In genomic region chr2:114032705-114033104, GRCh38 we compare ENCODE assay signal across 17 cellular contexts.
DNase-seq lines count a peak whose midpoint lies in the region; ATAC-seq and TF ChIP-seq lines count a peak whose summit lies in the region.
"Had no signal": no experiment of that assay in that cellular context is flagged by ENCODE, and none has a peak within 500 bp of the region (broad histone marks: within the 10 kb centered on the region; RNA-seq: fewer than 3 reads in every experiment).

No MANE protein-coding gene starts in this region.

- H3K27me3 Mint-ChIP-seq in GM23338 (ENCODE audit: insufficient read depth, low read depth, poor library complexity) (no peaks in the 10 kb centered on the region), endodermal cell (ENCODE audit: insufficient read depth) (peaks cover 66% of the 10 kb centered on the region), neural progenitor cell (ENCODE audit: insufficient read depth, low read depth) (no peaks in the 10 kb centered on the region)
- peaks cover 28% of the 10 kb centered on the region for H3K27me3 Mint-ChIP-seq in activated CD4-positive, alpha-beta T cell treated with anti-CD3 and anti-CD28 coated beads, Interleukin-2, amount 10 ng/mL, durations not matched to agents 24 days and 14 days

- no peaks in the 10 kb centered on the region for H3K27me3 ChIP-seq in GM23338 (ENCODE audit: insufficient read depth)
- H3K27me3 ChIP-seq in endodermal cell (ENCODE audit: control insufficient read depth, insufficient read depth, low read length, poor library complexity, severe bottlenecking): peaks cover 97% of the 10 kb centered on the region
- H3K27me3 ChIP-seq in neural progenitor cell: no peaks in the 10 kb centered on the region
- H3K27me3 ChIP-seq: BE2C had no signal

- H3K4me2 ChIP-seq in GM23338 (no peak overlapping the region), neural progenitor cell (no peak overlapping the region)
- H3K4me2 ChIP-seq: KMS-11 had no signal

- H3K4me1 ChIP-seq in GM23338 (ENCODE audit: insufficient read depth) (peaks cover 9% of the 10 kb centered on the region; the same call in 1 of the 2 replicates), endodermal cell (ENCODE audit: control insufficient read depth, insufficient read depth, low read length) (no peaks in the 10 kb centered on the region), neural progenitor cell (no peaks in the 10 kb centered on the region)
- H3K4me1 ChIP-seq: BE2C had no signal

- H3K9me3 ChIP-seq in endodermal cell (ENCODE audit: control insufficient read depth, low read length) (peaks cover 4% of the 10 kb centered on the region), neural progenitor cell (ENCODE audit: low read depth) (no peaks in the 10 kb centered on the region)
- H3K9me3 ChIP-seq: BE2C had no signal

- H3K36me3 ChIP-seq in GM23338 (ENCODE audit: insufficient read depth): no peaks in the 10 kb centered on the region
- no peaks in the 10 kb centered on the region for H3K36me3 ChIP-seq in endodermal cell (ENCODE audit: control insufficient read depth, insufficient read depth, low read length)
- no peaks in the 10 kb centered on the region for H3K36me3 ChIP-seq in neural progenitor cell
- H3K36me3 ChIP-seq: BE2C had no signal

- ATAC-seq in GM23338: peak; percentile 53
- ATAC-seq: GM12878 had no signal

- H4K20me1 ChIP-seq in GM23338 (replicated peaks; ENCODE audit: insufficient read depth): no peaks in the 10 kb centered on the region
- H4K20me1 ChIP-seq in neural progenitor cell (ENCODE audit: low read depth): no peaks in the 10 kb centered on the region

- H3K27ac ChIP-seq in GM23338 (ENCODE audit: low read depth) (no peak overlapping the region), endodermal cell (ENCODE audit: low read depth, low read length) (no peak overlapping the region), neural progenitor cell (no peak overlapping the region)
- H3K27ac ChIP-seq: HL-60, KMS-11 had no signal

- intact Hi-C loops in activated CD4-positive, alpha-beta T cell treated with anti-CD3 and anti-CD28 coated beads, Interleukin-2, amount 10 ng/mL, durations not matched to agents 24 days and 14 days (cut with micrococcal nuclease): no loop called here

- no peak for TF ChIP-seq CTCF in GM23338 (conservative IDR thresholded peaks at IDR 0.05; ENCODE audit: low read depth in 2 of 2)
- TF ChIP-seq CTCF in endodermal cell (conservative IDR thresholded peaks at IDR 0.05): no peak
- no peak for TF ChIP-seq CTCF in neural progenitor cell (IDR thresholded peaks at IDR 0.05)

- no peak for DNase-seq in GM23338 (ENCODE audit: low spot score)
- DNase-seq in endodermal cell: peak; percentile 53
- no peak for DNase-seq in neural progenitor cell (ENCODE audit: low spot score)
- no peak for DNase-seq in activated CD4-positive, alpha-beta T cell treated with anti-CD3 and anti-CD28 coated beads, Interleukin-2, amount 10 ng/mL, durations not matched to agents 24 days and 14 days
- DNase-seq in DMS53 (lab: John Stamatoyannopoulos, UW): no peak
- no peak for DNase-seq in kidney tubule cell (ENCODE audit: low spot score)
- DNase-seq in NCI-H128 (lab: John Stamatoyannopoulos, UW; ENCODE audit: unreplicated experiment): no peak
- DNase-seq: ACHN; BE2C; CD4-positive, alpha-beta memory T cell; DMS153; DMS79 treated with DMSO at 0.1 percent for 48 hours; HCEC 1CT had no signal

- WGBS in endodermal cell (ENCODE audit: insufficient coverage in 1 of 2, insufficient read length in 1 of 2), 2 experiments: 60 to 85% methylated on average over 3 to 4 of the region's 4 CpGs

- peak overlapping the region; percentile 69 for H2AFZ ChIP-seq in GM23338
- peak overlapping the region; percentile 28 for H2AFZ ChIP-seq in neural progenitor cell (replicated peaks)

- H3K79me2 ChIP-seq in GM23338 (replicated peaks; ENCODE audit: insufficient read depth): no peaks in the 10 kb centered on the region
- H3K79me2 ChIP-seq in neural progenitor cell (ENCODE audit: low read depth): no peaks in the 10 kb centered on the region

- H3K9me2 ChIP-seq in GM23338 (ENCODE audit: insufficient read depth): no peaks in the 10 kb centered on the region

- H3F3A ChIP-seq in GM23338 (replicated peaks; ENCODE audit: low read depth) (no peaks in the 10 kb centered on the region), neural progenitor cell (ENCODE audit: low read depth) (no peaks in the 10 kb centered on the region)

- H3K4me1 Mint-ChIP-seq in GM23338 (peaks cover 19% of the 10 kb centered on the region), endodermal cell (peaks cover 17% of the 10 kb centered on the region), neural progenitor cell (peaks cover 28% of the 10 kb centered on the region)
- H3K4me1 Mint-ChIP-seq in activated CD4-positive, alpha-beta T cell treated with anti-CD3 and anti-CD28 coated beads, Interleukin-2, amount 10 ng/mL, durations not matched to agents 24 days and 14 days: no peaks in the 10 kb centered on the region
- H3K4me1 Mint-ChIP-seq: CD14-positive monocyte; CD4-positive, alpha-beta memory T cell had no signal

- H3K9ac ChIP-seq in endodermal cell (ENCODE audit: extremely low read depth, low read length, poor library complexity, severe bottlenecking) (no peak overlapping the region), neural progenitor cell (no peak overlapping the region)
- H3K9ac ChIP-seq: KMS-11 had no signal

- H3K36me3 Mint-ChIP-seq in GM23338 (ENCODE audit: low read depth): no peaks in the 10 kb centered on the region; the same call in 1 of the 3 replicates
- H3K36me3 Mint-ChIP-seq in endodermal cell (ENCODE audit: low read depth): no peaks in the 10 kb centered on the region
- H3K36me3 Mint-ChIP-seq in neural progenitor cell: no peaks in the 10 kb centered on the region
- H3K36me3 Mint-ChIP-seq in activated CD4-positive, alpha-beta T cell treated with anti-CD3 and anti-CD28 coated beads, Interleukin-2, amount 10 ng/mL, durations not matched to agents 24 days and 14 days (ENCODE audit: low read depth): no peaks in the 10 kb centered on the region
- H3K36me3 Mint-ChIP-seq: CD14-positive monocyte; CD4-positive, alpha-beta memory T cell had no signal

- H3K9me3 Mint-ChIP-seq in GM23338 (peaks cover 31% of the 10 kb centered on the region), endodermal cell (peaks cover 5% of the 10 kb centered on the region), neural progenitor cell (peaks cover 13% of the 10 kb centered on the region)
- peaks cover 5% of the 10 kb centered on the region for H3K9me3 Mint-ChIP-seq in activated CD4-positive, alpha-beta T cell treated with anti-CD3 and anti-CD28 coated beads, Interleukin-2, amount 10 ng/mL, durations not matched to agents 24 days and 14 days

- H3K4me3 ChIP-seq in GM23338 (no peak overlapping the region), endodermal cell (ENCODE audit: low read length) (no peak overlapping the region), neural progenitor cell (no peak overlapping the region)
- H3K4me3 ChIP-seq: GM12878 had no signal

- H3K4me3 Mint-ChIP-seq in GM23338: no peak overlapping the region
- no peak overlapping the region for H3K4me3 Mint-ChIP-seq in endodermal cell
- no peak overlapping the region for H3K4me3 Mint-ChIP-seq in neural progenitor cell
- no peak overlapping the region for H3K4me3 Mint-ChIP-seq in activated CD4-positive, alpha-beta T cell treated with anti-CD3 and anti-CD28 coated beads, Interleukin-2, amount 10 ng/mL, durations not matched to agents 24 days and 14 days
- H3K4me3 Mint-ChIP-seq: CD14-positive monocyte; CD4-positive, alpha-beta memory T cell had no signal

- H3K27ac Mint-ChIP-seq in GM23338 (peak overlapping the region; percentile 24; the same call in 1 of the 2 replicates), endodermal cell (no peak overlapping the region), neural progenitor cell (no peak overlapping the region)
- no peak overlapping the region for H3K27ac Mint-ChIP-seq in activated CD4-positive, alpha-beta T cell treated with anti-CD3 and anti-CD28 coated beads, Interleukin-2, amount 10 ng/mL, durations not matched to agents 24 days and 14 days
- H3K27ac Mint-ChIP-seq: CD14-positive monocyte; CD4-positive, alpha-beta memory T cell had no signal
